Comparison of ENCODE assay signal across 24 cellular contexts in genomic region chr21:45584786-45585185, GRCh38. TPM values are rescaled to one million over a fixed set of nuclear protein-coding genes. Genes with fewer than 3 reads are reported as not detected.
"Had no signal": no experiment of that assay in that cellular context is flagged by ENCODE, and none has a peak within 500 bp of the region (broad histone marks: within the 10 kb centered on the region; RNA-seq: fewer than 3 reads in every experiment).

No MANE protein-coding gene starts in this region.

- H3K9me3 ChIP-seq: prostate gland had no signal

- H3K4me1 Mint-ChIP-seq: naive B cell had no signal

- DNase-seq: activated CD4-positive, alpha-beta T cell treated with anti-CD3 and anti-CD28 coated beads for 1 hour; activated naive CD4-positive, alpha-beta T cell; brain microvascular endothelial cell; central memory CD4-positive, alpha-beta T cell; effector memory CD4-positive, alpha-beta T cell; glutamatergic neuron; immature natural killer cell; kidney glomerular epithelial cell; mesenchymal stem cell; mucosa of descending colon; naive B cell; stimulated activated CD4-positive, alpha-beta T cell treated with anti-CD3 and anti-CD28 coated beads, Interleukin-4, amount 100 ng/mL, for 4 hours; stimulated activated naive CD8-positive, alpha-beta T cell treated with anti-CD3 and anti-CD28 coated beads, Interleukin-15, Interleukin-2, amounts not matched to agents 100 U/mL and 50 U/mL, for 24 hours; substantia nigra; T-cell had no signal

- H3K27me3 ChIP-seq: adrenal gland, ascending aorta, brain microvascular endothelial cell, uterus had no signal

- ATAC-seq: esophagus mucosa; mucosa of descending colon; stimulated activated naive CD8-positive, alpha-beta T cell treated with anti-CD3 and anti-CD28 coated beads, Interleukin-15, Interleukin-2, amounts not matched to agents 100 U/mL and 50 U/mL, for 24 hours; T-cell had no signal

- H3K4me3 Mint-ChIP-seq: activated naive CD8-positive, alpha-beta T cell; immature natural killer cell; naive B cell; T-cell; T-helper 2 cell treated with Interferon-gamma antibody and Interleukin-4, amounts not matched to agents 5 μg/mL and 100 μg/mL, for 36 hours had no signal

- H3K36me3 ChIP-seq: adrenal gland, ascending aorta, brain microvascular endothelial cell, prostate gland, tibial artery, uterus had no signal

- H3K27ac Mint-ChIP-seq: activated naive CD8-positive, alpha-beta T cell; immature natural killer cell; naive B cell; T-cell; T-helper 2 cell treated with Interferon-gamma antibody and Interleukin-4, amounts not matched to agents 5 μg/mL and 100 μg/mL, for 36 hours had no signal

- H3K4me1 ChIP-seq: adrenal gland, ascending aorta, prostate gland, tibial artery, uterus had no signal

- H3K4me3 ChIP-seq: adrenal gland, ascending aorta, hepatocyte, mucosa of descending colon, prostate gland, tibial artery, uterus had no signal

- H3K27ac ChIP-seq: adrenal gland, ascending aorta, brain microvascular endothelial cell, hepatocyte, prostate gland, tibial artery, uterus had no signal

RNA-seq across cellular contexts. Expression of gene PCBP3, which starts 58.7 kb away (rescaled TPM):
- total RNA-seq: ascending aorta had no signal
